4 cellular contexts compared by ENCODE assay signal in the genomic region with DNA sequence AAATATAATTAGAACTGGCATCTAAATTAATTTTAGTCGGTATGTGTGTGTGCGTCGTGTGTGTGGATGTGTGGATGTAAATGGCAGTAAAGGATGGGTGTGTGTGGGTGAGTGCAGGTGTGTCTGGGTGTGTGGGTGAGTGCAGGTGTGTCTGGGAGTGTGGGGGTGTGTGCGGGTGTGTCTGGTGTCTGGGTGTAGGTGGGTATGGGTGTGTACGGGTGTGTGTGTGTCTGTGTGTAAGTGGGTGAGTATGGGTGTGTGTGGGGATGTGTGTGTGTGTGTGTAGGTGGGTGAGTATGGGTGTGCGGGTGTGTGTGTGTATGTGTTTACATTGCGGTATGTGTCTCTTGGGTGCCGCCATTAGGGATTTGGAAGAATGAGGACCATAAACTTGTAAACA. TPM values are rescaled to one million over a fixed set of nuclear protein-coding genes. Genes with fewer than 3 reads are reported as not detected.
"Had no signal": no experiment of that assay in that cellular context is flagged by ENCODE, and none has a peak within 500 bp of the region (broad histone marks: within the 10 kb centered on the region; RNA-seq: fewer than 3 reads in every experiment).

No MANE protein-coding gene starts in this region.

RNA-seq across cellular contexts. Expression of gene OR11H1, which starts 55.0 kb away (rescaled TPM):
- total RNA-seq: H1, H9, HepG2, HT-29 had no signal
